ENCODE assay signal across 3 cellular contexts in genomic region chr1:203055166-203055799, GRCh38.
TF ChIP-seq lines count a peak whose summit lies in the region.

No MANE protein-coding gene starts in this region.

TF ChIP-seq in HEK293T, 16 proteins besides CTCF, POLR2A, EP300 and RAD21:
- no peak for TF ChIP-seq CTBP1 (IDR thresholded peaks at IDR 0.05; ENCODE audit: borderline replicate concordance)
- no peak for TF ChIP-seq FOXM1 (IDR thresholded peaks at IDR 0.05; ENCODE audit: borderline replicate concordance)
- TF ChIP-seq LEF1 (IDR thresholded peaks at IDR 0.05; ENCODE audit: borderline replicate concordance): no peak
- no peak for TF ChIP-seq FOXA1 (IDR thresholded peaks at IDR 0.05)
- no peak for TF ChIP-seq FOXK2 (IDR thresholded peaks at IDR 0.05)
- TF ChIP-seq ELF4 (IDR thresholded peaks at IDR 0.05): no peak
- TF ChIP-seq BHLHE40 (IDR thresholded peaks at IDR 0.05; ENCODE audit: borderline replicate concordance): no peak
- no peak for TF ChIP-seq HDGF (IDR thresholded peaks at IDR 0.05; ENCODE audit: borderline replicate concordance)
- no peak for TF ChIP-seq ARNT (IDR thresholded peaks at IDR 0.05)
- TF ChIP-seq NFRKB (IDR thresholded peaks at IDR 0.05): no peak
- no peak for TF ChIP-seq SUZ12 (IDR thresholded peaks at IDR 0.05)
- no peak for TF ChIP-seq L3MBTL2 (conservative IDR thresholded peaks at IDR 0.05)
- TF ChIP-seq ZNF384 (IDR thresholded peaks at IDR 0.05): no peak

TF ChIP-seq in WTC11, 78 proteins besides CTCF, POLR2A, EP300 and RAD21 (continues in another document):
- TF ChIP-seq ZNF263 (CRISPR knock-in tag; IDR thresholded peaks at IDR 0.05; ENCODE audit: low read depth) (no peak), TP53 (CRISPR knock-in tag; IDR thresholded peaks at IDR 0.05) (no peak), ZNF219 (CRISPR knock-in tag; IDR thresholded peaks at IDR 0.05; ENCODE audit: borderline replicate concordance) (no peak), E2F4 (CRISPR knock-in tag; IDR thresholded peaks at IDR 0.05; ENCODE audit: borderline replicate concordance, low read depth) (no peak), ZNF317 (CRISPR knock-in tag; IDR thresholded peaks at IDR 0.05; ENCODE audit: borderline replicate concordance, low read depth) (no peak), MXD4 (CRISPR knock-in tag; IDR thresholded peaks at IDR 0.05; ENCODE audit: borderline replicate concordance) (no peak), GABPB1 (CRISPR knock-in tag; IDR thresholded peaks at IDR 0.05) (no peak), ATF3 (CRISPR knock-in tag; conservative IDR thresholded peaks at IDR 0.05) (no peak), KAT7 (CRISPR knock-in tag; IDR thresholded peaks at IDR 0.05; ENCODE audit: borderline replicate concordance) (no peak), ZNF416 (CRISPR knock-in tag; IDR thresholded peaks at IDR 0.05) (no peak), TEAD4 (CRISPR knock-in tag; IDR thresholded peaks at IDR 0.05) (no peak), ZNF281 (CRISPR knock-in tag; IDR thresholded peaks at IDR 0.05) (no peak), AFF4 (CRISPR knock-in tag; IDR thresholded peaks at IDR 0.05; ENCODE audit: borderline replicate concordance) (no peak), NFYB (CRISPR knock-in tag; conservative IDR thresholded peaks at IDR 0.05; ENCODE audit: low read depth) (no peak), FOXJ3 (CRISPR knock-in tag; IDR thresholded peaks at IDR 0.05; ENCODE audit: borderline replicate concordance) (no peak), SMAD3 (CRISPR knock-in tag; IDR thresholded peaks at IDR 0.05; ENCODE audit: borderline replicate concordance) (no peak), IRF1 (CRISPR knock-in tag; IDR thresholded peaks at IDR 0.05) (no peak), IRF2 (CRISPR knock-in tag; IDR thresholded peaks at IDR 0.05; ENCODE audit: borderline replicate concordance, low read depth) (no peak), ATF1 (CRISPR knock-in tag; IDR thresholded peaks at IDR 0.05) (no peak)

TF ChIP-seq in HepG2, 621 proteins besides CTCF, POLR2A, EP300 and RAD21:
- TF ChIP-seq NFIB (CRISPR knock-in tag; IDR thresholded peaks at IDR 0.05; ENCODE audit: borderline replicate concordance): no peak
- no peak for TF ChIP-seq ZFP41 (CRISPR knock-in tag; IDR thresholded peaks at IDR 0.05; ENCODE audit: borderline replicate concordance)
- TF ChIP-seq ATF4 (CRISPR knock-in tag; IDR thresholded peaks at IDR 0.05): no peak
- TF ChIP-seq RFXANK (CRISPR knock-in tag; IDR thresholded peaks at IDR 0.05): no peak
- no peak for TF ChIP-seq SRSF9 (IDR thresholded peaks at IDR 0.05; ENCODE audit: borderline replicate concordance, insufficient read depth, low read depth, low read length, poor library complexity, severe bottlenecking)
- TF ChIP-seq HOXA9 (CRISPR knock-in tag; IDR thresholded peaks at IDR 0.05; ENCODE audit: borderline replicate concordance): no peak
- TF ChIP-seq KAT8 (CRISPR knock-in tag; IDR thresholded peaks at IDR 0.05): no peak
- TF ChIP-seq NCOR1 (IDR thresholded peaks at IDR 0.05; ENCODE audit: borderline replicate concordance, low read length): no peak
- TF ChIP-seq ESRRA (CRISPR knock-in tag; IDR thresholded peaks at IDR 0.05; ENCODE audit: low read depth): no peak
- TF ChIP-seq NFYC (CRISPR knock-in tag; IDR thresholded peaks at IDR 0.05): no peak
- TF ChIP-seq ZBED4 (CRISPR knock-in tag; IDR thresholded peaks at IDR 0.05; ENCODE audit: borderline replicate concordance): no peak
- no peak for TF ChIP-seq MXD1 (CRISPR knock-in tag; IDR thresholded peaks at IDR 0.05)
